ENCODE assay signal across 21 cellular contexts in genomic region chr16:80463303-80463702, GRCh38.
DNase-seq lines count a peak whose midpoint lies in the region; ATAC-seq and TF ChIP-seq lines count a peak whose summit lies in the region.
"Had no signal": no experiment of that assay in that cellular context is flagged by ENCODE, and none has a peak within 500 bp of the region (broad histone marks: within the 10 kb centered on the region; RNA-seq: fewer than 3 reads in every experiment).

No MANE protein-coding gene starts in this region.

- peaks cover 9% of the 10 kb centered on the region for H3K27me3 Mint-ChIP-seq in neural crest cell (ENCODE audit: low read depth)
- H3K27me3 Mint-ChIP-seq in T-helper 2 cell treated with Interferon-gamma antibody and Interleukin-4, amounts not matched to agents 5 μg/mL and 100 μg/mL, for 36 hours (ENCODE audit: low read depth) = peaks cover 14% of the 10 kb centered on the region

- no peaks in the 10 kb centered on the region for H3K36me3 Mint-ChIP-seq in neural crest cell (ENCODE audit: low read depth)
- no peaks in the 10 kb centered on the region for H3K36me3 Mint-ChIP-seq in T-helper 2 cell treated with Interferon-gamma antibody and Interleukin-4, amounts not matched to agents 5 μg/mL and 100 μg/mL, for 36 hours (ENCODE audit: low read depth)
- H3K36me3 Mint-ChIP-seq: CD4-positive, alpha-beta memory T cell; IgD-negative memory B cell had no signal

- peak; percentile 89 for DNase-seq in Caki2 (ENCODE audit: low read depth)
- peak; percentile 7 for DNase-seq in SW480 (ENCODE audit: low spot score)
- DNase-seq in left kidney (ENCODE audit: low read depth, low spot score) = peak; percentile 90
- no peak for DNase-seq in neural crest cell (ENCODE audit: low read depth, low spot score)
- no peak for DNase-seq in stimulated activated naive CD8-positive, alpha-beta T cell treated with anti-CD3 and anti-CD28 coated beads, Interleukin-15, Interleukin-2, amounts not matched to agents 100 U/mL and 50 U/mL, for 24 hours
- no peak for DNase-seq in upper lobe of left lung
- no peak for DNase-seq in coronary artery (ENCODE audit: low spot score)
- DNase-seq in T-helper 2 cell treated with Interferon-gamma antibody and Interleukin-4, amounts not matched to agents 5 μg/mL and 100 μg/mL, for 36 hours (ENCODE audit: low spot score) = no peak
- DNase-seq: CD4-positive, alpha-beta memory T cell; HFFc6; Karpas-422; NCI-H1092; NCI-H1436 treated with DMSO at 0.1 percent for 48 hours; NCI-H2029 treated with DMSO at 0.1 percent for 48 hours; NCI-H2171 treated with DMSO at 0.1 percent for 48 hours; NCI-H446 had no signal

- ATAC-seq in stimulated activated naive CD8-positive, alpha-beta T cell treated with anti-CD3 and anti-CD28 coated beads, Interleukin-15, Interleukin-2, amounts not matched to agents 100 U/mL and 50 U/mL, for 24 hours = no peak
- no peak for ATAC-seq in upper lobe of left lung (ENCODE audit: low FRiP score in 2 of 2)
- ATAC-seq: A549, Panc1 had no signal

- in situ Hi-C loops in Caki2 (cut with HindIII; ENCODE audit: low pct_unique_long_range_greater_than_20kb, low sequenced_read_pairs) = no loop called here

- H3K4me3 Mint-ChIP-seq in neural crest cell = no peak overlapping the region
- H3K4me3 Mint-ChIP-seq in T-helper 2 cell treated with Interferon-gamma antibody and Interleukin-4, amounts not matched to agents 5 μg/mL and 100 μg/mL, for 36 hours = no peak overlapping the region
- H3K4me3 Mint-ChIP-seq: CD4-positive, alpha-beta memory T cell; HFFc6 had no signal

- no peak for TF ChIP-seq CTCF in neural crest cell (conservative IDR thresholded peaks at IDR 0.05)
- no peak for TF ChIP-seq CTCF in upper lobe of left lung (IDR thresholded peaks at IDR 0.05)
- TF ChIP-seq CTCF in coronary artery (IDR thresholded peaks at IDR 0.05) = no peak

- no peaks in the 10 kb centered on the region for H3K9me3 ChIP-seq in upper lobe of left lung
- H3K9me3 ChIP-seq: A549, BLaER1, SJSA1 had no signal

- H3K27ac Mint-ChIP-seq in neural crest cell (ENCODE audit: unreplicated experiment) = peak overlapping the region; percentile 6
- no peak overlapping the region for H3K27ac Mint-ChIP-seq in T-helper 2 cell treated with Interferon-gamma antibody and Interleukin-4, amounts not matched to agents 5 μg/mL and 100 μg/mL, for 36 hours
- H3K27ac Mint-ChIP-seq: CD4-positive, alpha-beta memory T cell; HFFc6; IgD-negative memory B cell had no signal

- H3K36me3 ChIP-seq in upper lobe of left lung = no peaks in the 10 kb centered on the region
- H3K36me3 ChIP-seq: BLaER1, SJSA1 had no signal

- no peak for TF ChIP-seq EP300 in upper lobe of left lung (IDR thresholded peaks at IDR 0.05)

- no peaks in the 10 kb centered on the region for H3K27me3 ChIP-seq in upper lobe of left lung
- H3K27me3 ChIP-seq: BLaER1, SJSA1 had no signal

- peaks cover 0 to 6% (median 0%) of the 10 kb centered on the region in 4 donors for H3K4me1 ChIP-seq in upper lobe of left lung
- H3K4me1 ChIP-seq: A549, BLaER1 had no signal

- TF ChIP-seq POLR2A in upper lobe of left lung (IDR thresholded peaks at IDR 0.05) = no peak

- no peak overlapping the region for H3K4me3 ChIP-seq in upper lobe of left lung
- H3K4me3 ChIP-seq in coronary artery = no peak overlapping the region
- H3K4me3 ChIP-seq: A549, BLaER1, SJSA1 had no signal

- 65 to 72% methylated on average over 2 of the region's 2 CpGs for WGBS in upper lobe of left lung, 2 donors

- H3K27ac ChIP-seq in upper lobe of left lung = no peak overlapping the region
- no peak overlapping the region for H3K27ac ChIP-seq in coronary artery
- H3K27ac ChIP-seq: A549, BLaER1, SJSA1 had no signal

- peaks cover 9% of the 10 kb centered on the region for H3K4me1 Mint-ChIP-seq in neural crest cell
- peaks cover 5% of the 10 kb centered on the region for H3K4me1 Mint-ChIP-seq in T-helper 2 cell treated with Interferon-gamma antibody and Interleukin-4, amounts not matched to agents 5 μg/mL and 100 μg/mL, for 36 hours (ENCODE audit: low read depth)

- H3K9me3 Mint-ChIP-seq in neural crest cell = no peaks in the 10 kb centered on the region
- no peaks in the 10 kb centered on the region for H3K9me3 Mint-ChIP-seq in T-helper 2 cell treated with Interferon-gamma antibody and Interleukin-4, amounts not matched to agents 5 μg/mL and 100 μg/mL, for 36 hours
- H3K9me3 Mint-ChIP-seq: CD4-positive, alpha-beta memory T cell; HFFc6 had no signal

Comparison
In these comparisons a context has a peak if more than half of its experiments do, and no peak if none do; other contexts are left out.
1. DNase-seq: peak in Caki2 (single experiment), SW480 (single experiment) and left kidney (single experiment); none in neural crest cell (single experiment), stimulated activated naive CD8-positive, alpha-beta T cell treated with anti-CD3 and anti-CD28 coated beads, Interleukin-15, Interleukin-2, amounts not matched to agents 100 U/mL and 50 U/mL, for 24 hours (single experiment), upper lobe of left lung (0 of 2), coronary artery (single experiment) and T-helper 2 cell treated with Interferon-gamma antibody and Interleukin-4, amounts not matched to agents 5 μg/mL and 100 μg/mL, for 36 hours (single experiment).